Comparison of ENCODE assay signal across 23 cellular contexts in the genomic region with DNA sequence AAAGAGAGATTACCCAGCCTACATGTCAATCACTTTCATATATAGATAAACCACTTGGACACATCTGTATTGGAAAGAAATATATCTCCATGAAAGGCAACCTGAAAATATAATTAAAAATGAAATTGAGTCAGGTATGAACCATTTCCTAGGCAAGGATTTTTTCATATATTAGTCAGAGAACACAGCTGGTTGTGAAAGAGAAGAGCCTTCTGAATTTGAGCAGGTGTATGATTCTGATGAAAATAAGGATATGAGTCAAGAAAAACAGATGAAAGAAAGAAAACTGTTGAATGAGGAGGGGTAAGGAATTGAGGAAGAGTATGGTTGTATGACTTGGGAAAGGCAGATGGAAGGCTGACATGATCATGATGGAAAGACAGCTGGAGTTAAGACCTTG.
"Had no signal": no experiment of that assay in that cellular context is flagged by ENCODE, and none has a peak within 500 bp of the region (broad histone marks: within the 10 kb centered on the region; RNA-seq: fewer than 3 reads in every experiment).

No MANE protein-coding gene starts in this region.

- H3K36me3 ChIP-seq: colonic mucosa, esophagus muscularis mucosa, spleen, tibial nerve, upper lobe of right lung, vagina had no signal

- H3K4me3 Mint-ChIP-seq: endodermal cell; immature natural killer cell; naive B cell; nephron; stimulated activated naive B cell treated with anti-CD40 and anti-IgM and Interleukin-4, amounts not matched to agents 10 μg/mL and 1 μg/mL and 100 μg/mL, for 72 hours; stimulated activated naive CD8-positive, alpha-beta T cell treated with anti-CD3 and anti-CD28 coated beads, Interleukin-15, amount 100 ng/mL, for 72 hours had no signal

- H3K9me3 ChIP-seq: colonic mucosa, testis, tibial nerve, upper lobe of right lung had no signal

- H3K27ac Mint-ChIP-seq: endodermal cell; immature natural killer cell; naive B cell; nephron; stimulated activated naive B cell treated with anti-CD40 and anti-IgM and Interleukin-4, amounts not matched to agents 10 μg/mL and 1 μg/mL and 100 μg/mL, for 72 hours; stimulated activated naive CD8-positive, alpha-beta T cell treated with anti-CD3 and anti-CD28 coated beads, Interleukin-15, amount 100 ng/mL, for 72 hours had no signal

- H3K4me1 Mint-ChIP-seq: immature natural killer cell; naive B cell; stimulated activated naive B cell treated with anti-CD40 and anti-IgM and Interleukin-4, amounts not matched to agents 10 μg/mL and 1 μg/mL and 100 μg/mL, for 72 hours; stimulated activated naive CD8-positive, alpha-beta T cell treated with anti-CD3 and anti-CD28 coated beads, Interleukin-15, amount 100 ng/mL, for 72 hours had no signal

- H3K36me3 Mint-ChIP-seq: immature natural killer cell had no signal

- H3K27me3 ChIP-seq: colonic mucosa, esophagus muscularis mucosa, spleen, testis, tibial nerve, upper lobe of right lung, vagina had no signal

- DNase-seq: colonic mucosa; effector CD4-positive, alpha-beta T cell; endodermal cell; immature natural killer cell; kidney; left colon; left ventricle myocardium superior; mesendoderm; naive B cell; psoas muscle; spleen; stimulated activated CD4-positive, alpha-beta T cell treated with anti-CD3 and anti-CD28 coated beads, Interleukin-2, amount 100 ng/mL, for 24 hours; stimulated activated CD4-positive, alpha-beta T cell treated with anti-CD3 and anti-CD28 coated beads, Interleukin-4, amount 100 ng/mL, for 4 hours; stimulated activated naive B cell treated with anti-CD40 and anti-IgM and Interleukin-4, amounts not matched to agents 10 μg/mL and 1 μg/mL and 100 μg/mL, for 72 hours; stimulated activated naive CD8-positive, alpha-beta T cell treated with anti-CD3 and anti-CD28 coated beads, Interleukin-15, amount 100 ng/mL, for 72 hours; testis; upper lobe of right lung had no signal

- H3K27ac ChIP-seq: colonic mucosa, esophagus muscularis mucosa, psoas muscle, spleen, testis, tibial nerve, upper lobe of right lung, vagina had no signal

- ATAC-seq: left colon; left ventricle myocardium superior; psoas muscle; sciatic nerve; stimulated activated naive B cell treated with anti-CD40 and anti-IgM and Interleukin-4, amounts not matched to agents 10 μg/mL and 1 μg/mL and 100 μg/mL, for 72 hours; stimulated activated naive CD8-positive, alpha-beta T cell treated with anti-CD3 and anti-CD28 coated beads, Interleukin-15, amount 100 ng/mL, for 72 hours; upper lobe of right lung had no signal

- H3K4me1 ChIP-seq: colonic mucosa, esophagus muscularis mucosa, psoas muscle, spleen, testis, upper lobe of right lung had no signal

- H3K27me3 Mint-ChIP-seq: naive B cell; stimulated activated naive B cell treated with anti-CD40 and anti-IgM and Interleukin-4, amounts not matched to agents 10 μg/mL and 1 μg/mL and 100 μg/mL, for 72 hours; stimulated activated naive CD8-positive, alpha-beta T cell treated with anti-CD3 and anti-CD28 coated beads, Interleukin-15, amount 100 ng/mL, for 72 hours had no signal

- H3K4me3 ChIP-seq: colonic mucosa, esophagus muscularis mucosa, lung, psoas muscle, spleen, testis, tibial nerve, upper lobe of right lung, vagina had no signal
